Comparison of ENCODE assay signal across 15 cellular contexts in genomic region chr4:183287309-183287659, GRCh38. TPM values are rescaled to one million over a fixed set of nuclear protein-coding genes. Genes with fewer than 3 reads are reported as not detected.
DNase-seq lines count a peak whose midpoint lies in the region; ATAC-seq and TF ChIP-seq lines count a peak whose summit lies in the region.
"Had no signal": no experiment of that assay in that cellular context is flagged by ENCODE, and none has a peak within 500 bp of the region (broad histone marks: within the 10 kb centered on the region; RNA-seq: fewer than 3 reads in every experiment).

No MANE protein-coding gene starts in this region.

- peak overlapping the region; percentile 57 for H3K4me2 ChIP-seq in hepatocyte
- H3K4me2 ChIP-seq: BLaER1 treated with 17β-estradiol and CSF1 and Interleukin-3, amounts not matched to agents 10 nM and 100 nM had no signal

- no peaks in the 10 kb centered on the region for H3K9me3 Mint-ChIP-seq in activated CD4-positive, alpha-beta T cell treated with anti-CD3 and anti-CD28 coated beads, Interleukin-2, amount 10 ng/mL, durations not matched to agents 7 days and 5 days
- H3K9me3 Mint-ChIP-seq: activated naive CD8-positive, alpha-beta T cell treated with anti-CD3 and anti-CD28 coated beads for 36 hours; stimulated activated naive CD8-positive, alpha-beta T cell treated with anti-CD3 and anti-CD28 coated beads, Interleukin-15, amount 100 ng/mL, for 72 hours had no signal

- ATAC-seq in GM18861 (IDR thresholded peaks at IDR 0.05; ENCODE audit: unreplicated experiment) (peak; percentile 83), GM21528 (IDR thresholded peaks at IDR 0.05; ENCODE audit: low FRiP score, unreplicated experiment) (peak; percentile 87), HG03066 (IDR thresholded peaks at IDR 0.05; ENCODE audit: low read depth, unreplicated experiment) (peak; percentile 76), right cardiac atrium (no peak)
- ATAC-seq: mucosa of descending colon; stimulated activated naive CD8-positive, alpha-beta T cell treated with anti-CD3 and anti-CD28 coated beads, Interleukin-15, amount 100 ng/mL, for 72 hours had no signal

- no peaks in the 10 kb centered on the region for H3K36me3 Mint-ChIP-seq in activated CD4-positive, alpha-beta T cell treated with anti-CD3 and anti-CD28 coated beads, Interleukin-2, amount 10 ng/mL, durations not matched to agents 7 days and 5 days (ENCODE audit: low read depth)
- H3K36me3 Mint-ChIP-seq: activated naive CD8-positive, alpha-beta T cell treated with anti-CD3 and anti-CD28 coated beads for 36 hours had no signal

- no peaks in the 10 kb centered on the region for H3K9me2 ChIP-seq in hepatocyte (replicated peaks; ENCODE audit: insufficient read depth)

- H3K27ac ChIP-seq in hepatocyte (peak overlapping the region; percentile 48), right cardiac atrium (ENCODE audit: low read length) (no peak overlapping the region)
- H3K27ac ChIP-seq: BLaER1 treated with 17β-estradiol and CSF1 and Interleukin-3, amounts not matched to agents 10 nM and 100 nM had no signal

- H3K27ac Mint-ChIP-seq in activated CD4-positive, alpha-beta T cell treated with anti-CD3 and anti-CD28 coated beads, Interleukin-2, amount 10 ng/mL, durations not matched to agents 7 days and 5 days = no peak overlapping the region
- H3K27ac Mint-ChIP-seq: activated naive CD8-positive, alpha-beta T cell treated with anti-CD3 and anti-CD28 coated beads for 36 hours; progenitor cell of endocrine pancreas had no signal

- POLR2A ChIA-PET in activated CD4-positive, alpha-beta T cell treated with anti-CD3 and anti-CD28 coated beads, Interleukin-2, amount 10 ng/mL, durations not matched to agents 7 days and 5 days (lab: Charles Lee) = no interaction called here

- H3K79me2 ChIP-seq in hepatocyte = no peaks in the 10 kb centered on the region

- DNase-seq in hepatocyte (ENCODE audit: low spot score) = no peak
- no peak for DNase-seq in right cardiac atrium
- no peak for DNase-seq in SK-N-DZ (ENCODE audit: low spot score)
- no peak for DNase-seq in GM03348 (ENCODE audit: low spot score)
- no peak for DNase-seq in activated CD4-positive, alpha-beta T cell treated with anti-CD3 and anti-CD28 coated beads, Interleukin-2, amount 10 ng/mL, durations not matched to agents 7 days and 5 days
- DNase-seq: activated naive CD8-positive, alpha-beta T cell treated with anti-CD3 and anti-CD28 coated beads for 36 hours; mucosa of descending colon; NCI-H1048; stimulated activated naive CD8-positive, alpha-beta T cell treated with anti-CD3 and anti-CD28 coated beads, Interleukin-15, amount 100 ng/mL, for 72 hours; T1000 had no signal

- no peak overlapping the region for H3K4me3 ChIP-seq in hepatocyte
- no peak overlapping the region for H3K4me3 ChIP-seq in right cardiac atrium (ENCODE audit: low read length)
- H3K4me3 ChIP-seq: BLaER1 treated with 17β-estradiol and CSF1 and Interleukin-3, amounts not matched to agents 10 nM and 100 nM; mucosa of descending colon had no signal

- H4K20me1 ChIP-seq in hepatocyte (ENCODE audit: insufficient read depth, poor library complexity, severe bottlenecking) = no peaks in the 10 kb centered on the region
- H4K20me1 ChIP-seq: BLaER1 treated with 17β-estradiol and CSF1 and Interleukin-3, amounts not matched to agents 10 nM and 100 nM had no signal

- peaks cover 18% of the 10 kb centered on the region for H3K4me1 ChIP-seq in hepatocyte (ENCODE audit: insufficient read depth)
- H3K4me1 ChIP-seq in right cardiac atrium (ENCODE audit: control insufficient read depth, insufficient read depth, low read length) = no peaks in the 10 kb centered on the region
- H3K4me1 ChIP-seq: BLaER1 treated with 17β-estradiol and CSF1 and Interleukin-3, amounts not matched to agents 10 nM and 100 nM had no signal

- no peaks in the 10 kb centered on the region for H3K36me3 ChIP-seq in hepatocyte (replicated peaks; ENCODE audit: insufficient read depth, low read depth)

- no peaks in the 10 kb centered on the region for H3K9me3 ChIP-seq in hepatocyte (ENCODE audit: low read depth)
- no peaks in the 10 kb centered on the region for H3K9me3 ChIP-seq in right cardiac atrium (ENCODE audit: control insufficient read depth, low read length)
- H3K9me3 ChIP-seq: mucosa of descending colon had no signal

- H3K4me1 Mint-ChIP-seq in activated CD4-positive, alpha-beta T cell treated with anti-CD3 and anti-CD28 coated beads, Interleukin-2, amount 10 ng/mL, durations not matched to agents 7 days and 5 days = no peaks in the 10 kb centered on the region
- H3K4me1 Mint-ChIP-seq: activated naive CD8-positive, alpha-beta T cell treated with anti-CD3 and anti-CD28 coated beads for 36 hours; stimulated activated naive CD8-positive, alpha-beta T cell treated with anti-CD3 and anti-CD28 coated beads, Interleukin-15, amount 100 ng/mL, for 72 hours had no signal

- H2AFZ ChIP-seq in hepatocyte = no peak overlapping the region

- H3K27me3 ChIP-seq in hepatocyte (no peaks in the 10 kb centered on the region), right cardiac atrium (ENCODE audit: control insufficient read depth, insufficient read depth) (no peaks in the 10 kb centered on the region)
- H3K27me3 ChIP-seq: BLaER1 treated with 17β-estradiol and CSF1 and Interleukin-3, amounts not matched to agents 10 nM and 100 nM had no signal

- intact Hi-C loops in right cardiac atrium (cut with DNase I) = no loop called here

- CTCF ChIA-PET in activated CD4-positive, alpha-beta T cell treated with anti-CD3 and anti-CD28 coated beads, Interleukin-2, amount 10 ng/mL, durations not matched to agents 7 days and 5 days (lab: Charles Lee) = no interaction called here

- TF ChIP-seq CTCF in hepatocyte (IDR thresholded peaks at IDR 0.05; ENCODE audit: poor library complexity) = no peak

- no peaks in the 10 kb centered on the region for H3K27me3 Mint-ChIP-seq in activated CD4-positive, alpha-beta T cell treated with anti-CD3 and anti-CD28 coated beads, Interleukin-2, amount 10 ng/mL, durations not matched to agents 7 days and 5 days
- H3K27me3 Mint-ChIP-seq: activated naive CD8-positive, alpha-beta T cell treated with anti-CD3 and anti-CD28 coated beads for 36 hours; progenitor cell of endocrine pancreas; stimulated activated naive CD8-positive, alpha-beta T cell treated with anti-CD3 and anti-CD28 coated beads, Interleukin-15, amount 100 ng/mL, for 72 hours had no signal

- no peak overlapping the region for H3K4me3 Mint-ChIP-seq in activated CD4-positive, alpha-beta T cell treated with anti-CD3 and anti-CD28 coated beads, Interleukin-2, amount 10 ng/mL, durations not matched to agents 7 days and 5 days
- H3K4me3 Mint-ChIP-seq: activated naive CD8-positive, alpha-beta T cell treated with anti-CD3 and anti-CD28 coated beads for 36 hours; stimulated activated naive CD8-positive, alpha-beta T cell treated with anti-CD3 and anti-CD28 coated beads, Interleukin-15, amount 100 ng/mL, for 72 hours had no signal

- 57% methylated on average over 2 of the region's 2 CpGs for WGBS in hepatocyte (ENCODE audit: low lambda C conversion rate, missing lambda C conversion rate)
- 91% methylated on average over 2 of the region's 2 CpGs for WGBS in right cardiac atrium

RNA-seq across cellular contexts. Expression of gene CLDN22, which starts 32.8 kb away (rescaled TPM):
- total RNA-seq in hepatocyte (not detected in 2 replicates), right cardiac atrium (not detected)
- polyA plus RNA-seq in hepatocyte (0.32 TPM in 1 of 2 replicates, not detected in the other), right cardiac atrium (0.02 TPM)
- 0.22 TPM in 1 of 2 replicates, not detected in the other for polyA plus RNA-seq in SK-N-DZ (2014; cell fraction: cytosol; rRNA removed)
- polyA plus RNA-seq in SK-N-DZ (2014; cell fraction: nucleus; rRNA removed) = not detected in 2 replicates
- total RNA-seq in activated CD4-positive, alpha-beta T cell treated with anti-CD3 and anti-CD28 coated beads, Interleukin-2, amount 10 ng/mL, durations not matched to agents 7 days and 5 days = not detected
- total RNA-seq: activated naive CD8-positive, alpha-beta T cell treated with anti-CD3 and anti-CD28 coated beads for 36 hours; mucosa of descending colon; progenitor cell of endocrine pancreas had no signal

RNA-seq across cellular contexts. Expression of gene CLDN24, which starts 34.9 kb away (rescaled TPM):
- total RNA-seq in hepatocyte (not detected in 2 replicates), right cardiac atrium (not detected)
- polyA plus RNA-seq in hepatocyte (0.94 TPM in 1 of 2 replicates, not detected in the other), right cardiac atrium (not detected)
- polyA plus RNA-seq in SK-N-DZ (2014; cell fraction: cytosol; rRNA removed) = not detected in 2 replicates
- not detected in 2 replicates for polyA plus RNA-seq in SK-N-DZ (2014; cell fraction: nucleus; rRNA removed)
- not detected for total RNA-seq in activated CD4-positive, alpha-beta T cell treated with anti-CD3 and anti-CD28 coated beads, Interleukin-2, amount 10 ng/mL, durations not matched to agents 7 days and 5 days
- total RNA-seq: activated naive CD8-positive, alpha-beta T cell treated with anti-CD3 and anti-CD28 coated beads for 36 hours; mucosa of descending colon; progenitor cell of endocrine pancreas had no signal

Comparison
In these comparisons a context has a peak if more than half of its experiments do, and no peak if none do; other contexts are left out.
1. ATAC-seq: peak in GM18861 (single experiment), GM21528 (single experiment) and HG03066 (single experiment); none in right cardiac atrium (0 of 2).